ENCODE assay signal across 1 cellular context in the genomic region with DNA sequence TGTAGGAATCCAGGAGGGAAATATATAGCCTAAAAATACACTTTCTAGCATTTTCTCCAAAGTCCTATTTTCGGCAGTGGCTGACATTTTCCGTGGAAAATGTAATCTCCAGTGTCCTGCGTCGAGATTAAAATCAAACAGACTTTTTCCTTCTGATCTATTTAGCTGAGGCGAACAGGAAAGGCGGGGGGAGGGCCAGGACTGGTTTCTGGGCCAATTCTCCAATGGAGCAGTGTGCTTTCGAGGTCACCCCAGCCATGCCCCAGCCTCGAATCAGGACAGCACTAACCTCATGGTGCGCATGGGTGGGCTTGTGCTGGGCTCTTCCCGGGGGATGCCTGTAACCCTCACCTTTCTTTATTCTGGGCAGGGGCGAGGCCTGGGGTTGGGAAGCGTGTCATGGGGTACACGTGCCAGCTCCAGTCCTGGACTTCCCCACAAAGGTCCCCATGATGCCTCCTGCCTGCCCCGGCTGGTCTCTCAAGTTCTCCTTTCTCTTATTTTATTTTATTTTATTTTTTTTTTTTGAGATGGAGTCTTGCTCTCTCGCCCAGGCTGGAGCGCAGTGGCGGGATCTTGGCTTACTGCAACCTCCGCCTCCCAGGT.
TF ChIP-seq lines count a peak whose summit lies in the region.

No MANE protein-coding gene starts in this region.

TF ChIP-seq in SK-N-SH, 30 proteins besides CTCF, POLR2A, EP300 and RAD21 (continued from another document):
- TF ChIP-seq CHD2 (IDR thresholded peaks at IDR 0.05; ENCODE audit: low read length, partially characterized antibody): no peak
- no peak for TF ChIP-seq YY1 (IDR thresholded peaks at IDR 0.05; ENCODE audit: low read depth)
- TF ChIP-seq, protein P1, sequence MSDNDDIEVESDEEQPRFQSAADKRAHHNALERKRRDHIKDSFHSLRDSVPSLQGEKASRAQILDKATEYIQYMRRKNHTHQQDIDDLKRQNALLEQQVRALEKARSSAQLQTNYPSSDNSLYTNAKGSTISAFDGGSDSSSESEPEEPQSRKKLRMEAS (IDR thresholded peaks at IDR 0.05; ENCODE audit: low read depth): no peak
- TF ChIP-seq MEF2A (IDR thresholded peaks at IDR 0.05; ENCODE audit: borderline replicate concordance, low read depth): no peak
- TF ChIP-seq EZH2phosphoT487 (IDR thresholded peaks at IDR 0.05; ENCODE audit: borderline replicate concordance, low read depth): no peak
- no peak for TF ChIP-seq MXI1 (IDR thresholded peaks at IDR 0.05; ENCODE audit: low read depth, low read length)
